In the genomic region with DNA sequence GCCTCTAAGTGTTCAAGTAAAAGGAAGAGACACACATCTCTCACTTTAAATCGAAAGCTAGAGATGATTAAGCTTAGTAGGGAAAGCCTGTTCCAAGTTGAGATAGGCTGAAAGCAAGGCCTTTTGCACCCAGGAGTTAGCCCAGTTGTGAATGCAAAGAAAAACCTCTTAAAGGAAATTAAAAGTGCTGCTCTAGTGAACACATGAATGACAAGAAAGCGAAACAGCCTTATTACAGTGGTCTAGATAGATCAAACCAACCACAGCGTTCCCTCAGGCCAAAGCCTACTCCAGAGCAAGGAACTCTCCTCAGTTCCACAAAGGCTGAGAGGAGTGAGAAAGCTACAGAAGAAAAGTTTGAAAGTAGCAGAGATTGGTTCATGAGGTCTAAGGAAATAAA, we compare ENCODE assay signal across 15 cellular contexts. TPM values are rescaled to one million over a fixed set of nuclear protein-coding genes. Genes with fewer than 3 reads are reported as not detected.
A peak's percentile ranks its signal among the peaks of the same experiment; 100 is the strongest.
DNase-seq lines count a peak whose midpoint lies in the region; ATAC-seq, FAIRE-seq and TF ChIP-seq lines count a peak whose summit lies in the region.
"Had no signal": no experiment of that assay in that cellular context is flagged by ENCODE, and none has a peak within 500 bp of the region (broad histone marks: within the 10 kb centered on the region; RNA-seq: fewer than 3 reads in every experiment).

No MANE protein-coding gene starts in this region.

- peak overlapping the region; percentile 86 for H3K4me3 Mint-ChIP-seq in activated CD8-positive, alpha-beta T cell treated with anti-CD3 and anti-CD28 coated beads for 36 hours

- H3K36me3 Mint-ChIP-seq in activated CD8-positive, alpha-beta T cell treated with anti-CD3 and anti-CD28 coated beads for 36 hours (ENCODE audit: low read depth) = peaks cover 2% of the 10 kb centered on the region

- peaks cover 2% of the 10 kb centered on the region for H3K9me3 Mint-ChIP-seq in activated CD8-positive, alpha-beta T cell treated with anti-CD3 and anti-CD28 coated beads for 36 hours

- no peaks in the 10 kb centered on the region for H4K20me1 ChIP-seq in HepG2 (ENCODE audit: insufficient read depth, low read length)

- H3K36me3 ChIP-seq in HepG2 (replicated peaks in 1 of 2; ENCODE audit: control insufficient read depth in 1 of 2, insufficient read depth in 2 of 2, low read length in 2 of 2) = no peaks in the 10 kb centered on the region; a peak in 1 of 5 replicates
- no peaks in the 10 kb centered on the region for H3K36me3 ChIP-seq in right lobe of liver
- H3K36me3 ChIP-seq in vagina = no peaks in the 10 kb centered on the region
- H3K36me3 ChIP-seq: brain microvascular endothelial cell, left lung, Peyer's patch, right atrium auricular region, tibial nerve had no signal

- H3K27me3 Mint-ChIP-seq in activated CD8-positive, alpha-beta T cell treated with anti-CD3 and anti-CD28 coated beads for 36 hours = no peaks in the 10 kb centered on the region

- WGBS in HepG2 (ENCODE audit: low lambda C conversion rate) = 88% methylated on average over 3 of the region's 3 CpGs
- WGBS in right lobe of liver (ENCODE audit: insufficient coverage, low coverage, low lambda C conversion rate, missing lambda C conversion rate) = 89% methylated on average over 3 of the region's 3 CpGs

- no peak for DNase-seq in HepG2 (ENCODE audit: low spot score)
- DNase-seq in right lobe of liver = no peak
- no peak for DNase-seq in activated CD8-positive, alpha-beta T cell treated with anti-CD3 and anti-CD28 coated beads for 36 hours
- peak; percentile 34 for DNase-seq in islet precursor cell
- no peak for DNase-seq in vagina (ENCODE audit: extremely low spot score in 2 of 2)
- no peak for DNase-seq in dedifferentiated amniotic fluid mesenchymal stem cell (ENCODE audit: extremely low spot score)
- DNase-seq in SKM-1 treated with dmso at 0.1 percent for 144 hours (lab: John Stamatoyannopoulos, UW; ENCODE audit: unreplicated experiment) = no peak
- DNase-seq: activated gamma-delta T cell had no signal

- peak overlapping the region; percentile 92; the same call in 1 of the 2 replicates for H3K4me2 ChIP-seq in HepG2 (ENCODE audit: low read depth, low read length)

- H3K4me1 Mint-ChIP-seq in activated CD8-positive, alpha-beta T cell treated with anti-CD3 and anti-CD28 coated beads for 36 hours (ENCODE audit: low read depth) = peaks cover 20% of the 10 kb centered on the region

- no peak overlapping the region for H3K27ac ChIP-seq in HepG2 (ENCODE audit: extremely low read length, insufficient read depth, low read length)
- H3K27ac ChIP-seq in right lobe of liver = no peak overlapping the region
- peak overlapping the region; percentile 88 for H3K27ac ChIP-seq in vagina
- H3K27ac ChIP-seq: GM23248 had no signal

- no peak overlapping the region for H3K9ac ChIP-seq in HepG2 (ENCODE audit: insufficient read depth, low read depth, low read length)

- ATAC-seq in HepG2 = no peak
- ATAC-seq in right lobe of liver = no peak
- no peak for ATAC-seq in activated CD8-positive, alpha-beta T cell treated with anti-CD3 and anti-CD28 coated beads for 36 hours
- ATAC-seq in HG02852 (IDR thresholded peaks at IDR 0.05; ENCODE audit: unreplicated experiment) = no peak

- H3K27ac Mint-ChIP-seq in activated CD8-positive, alpha-beta T cell treated with anti-CD3 and anti-CD28 coated beads for 36 hours = peak overlapping the region; percentile 79

- no TSS peak for BruUV-seq in HepG2 (replicated peaks; lab: Mats Ljungman, UMichigan)

- H3K9me3 ChIP-seq in HepG2 (ENCODE audit: low read length) (no peaks in the 10 kb centered on the region), right lobe of liver (no peaks in the 10 kb centered on the region), vagina (no peaks in the 10 kb centered on the region)
- H3K9me3 ChIP-seq: left lung, Peyer's patch, right atrium auricular region, tibial nerve had no signal

- FAIRE-seq in HepG2 (lab: Jason Lieb, UNC) = no peak

- no peak for TF ChIP-seq EP300 in HepG2 (IDR thresholded peaks at IDR 0.05; ENCODE audit: low read depth in 2 of 2, low read length in 2 of 2)
- TF ChIP-seq EP300 in HepG2 (CRISPR knock-in tag; IDR thresholded peaks at IDR 0.05; ENCODE audit: borderline replicate concordance) = no peak

- H3K27me3 ChIP-seq in HepG2 (ENCODE audit: control insufficient read depth in 1 of 2, insufficient read depth in 2 of 2, low read length in 2 of 2) (no peaks in the 10 kb centered on the region), right lobe of liver (no peaks in the 10 kb centered on the region), vagina (no peaks in the 10 kb centered on the region)
- H3K27me3 ChIP-seq: brain microvascular endothelial cell, Peyer's patch, right atrium auricular region, tibial nerve had no signal

- no peak for TF ChIP-seq RAD21 in HepG2 (CRISPR knock-in tag; IDR thresholded peaks at IDR 0.05)

- H3K4me3 ChIP-seq in HepG2 (replicated peaks in 1 of 3; ENCODE audit: insufficient read depth in 1 of 3, low read depth in 2 of 3, low read length in 3 of 3) (peak overlapping the region in 1 of 3 experiments; percentile 79; a peak in 1 of 6 replicates), right lobe of liver (no peak overlapping the region), vagina (no peak overlapping the region)

- intact Hi-C loops in HepG2 (cut with micrococcal nuclease; ENCODE audit: unreplicated experiment) = no loop called here
- intact Hi-C loops in right lobe of liver (cut with DNase I) = no loop called here
- intact Hi-C loops in activated CD8-positive, alpha-beta T cell treated with anti-CD3 and anti-CD28 coated beads for 36 hours (cut with micrococcal nuclease) = no loop called here
- intact Hi-C loops in vagina (cut with DNase I) = no loop called here

- peaks cover 36% of the 10 kb centered on the region for H3K4me1 ChIP-seq in HepG2 (ENCODE audit: insufficient read depth, low read length)
- H3K4me1 ChIP-seq in right lobe of liver = peaks cover 0 to 4% (median 0%) of the 10 kb centered on the region in 4 donors
- H3K4me1 ChIP-seq in vagina = peaks cover 5% of the 10 kb centered on the region
- H3K4me1 ChIP-seq: right atrium auricular region had no signal

- TF ChIP-seq CTCF in HepG2 (CRISPR knock-in tag; IDR thresholded peaks at IDR 0.05) (no peak), right lobe of liver (IDR thresholded peaks at IDR 0.05) (no peak), vagina (IDR thresholded peaks at IDR 0.05) (no peak)
- TF ChIP-seq CTCF in activated CD8-positive, alpha-beta T cell treated with anti-CD3 and anti-CD28 coated beads for 36 hours (IDR thresholded peaks at IDR 0.05) = no peak

- CTCF ChIA-PET in HepG2 (lab: Yijun Ruan, JAX; ENCODE audit: low intra/inter-chr PET ratio, low total read pairs) = interaction anchor here (1.3 to 1.8 kb wide), 2 partner anchors 31 to 167 kb away, joined by 4 to 5 read pairs; no protein-coding TSS in a partner anchor
- CTCF ChIA-PET in activated CD8-positive, alpha-beta T cell treated with anti-CD3 and anti-CD28 coated beads for 36 hours (lab: Charles Lee) = interaction anchor here (1.2 to 5.0 kb wide), 8 partner anchors 9 to 166 kb away, joined by 4 to 56 read pairs (median 18); partner anchors contain the start of gene EVA1C

- no peak overlapping the region for H2AFZ ChIP-seq in HepG2 (ENCODE audit: low read length)

- in situ Hi-C loops in HepG2 (cut with HindIII; ENCODE audit: extremely low pct_ligation_motif_present, low pct_unique_long_range_greater_than_20kb) = no loop called here

- H3K79me2 ChIP-seq in HepG2 (ENCODE audit: insufficient read depth, low read length) = no peaks in the 10 kb centered on the region

- TF ChIP-seq POLR2A in HepG2 (IDR thresholded peaks at IDR 0.05; ENCODE audit: insufficient read depth in 1 of 2, low read depth in 2 of 2, low read length in 2 of 2) (no peak), right lobe of liver (IDR thresholded peaks at IDR 0.05) (no peak), vagina (IDR thresholded peaks at IDR 0.05) (no peak)

- POLR2A ChIA-PET in HepG2 (lab: Yijun Ruan, JAX) = interaction anchor here (1.5 to 1.7 kb wide), 2 partner anchors 10 to 23 kb away, joined by 6 to 7 read pairs; no protein-coding TSS in a partner anchor
- POLR2A ChIA-PET in activated CD8-positive, alpha-beta T cell treated with anti-CD3 and anti-CD28 coated beads for 36 hours (lab: Charles Lee) = interaction anchor here (3.1 kb wide), 1 partner anchor 178 kb away, joined by 9 read pairs; the partner anchor contains the start of gene URB1

RNA-seq across cellular contexts. Expression of gene TCP10L, which starts 14.9 kb away (rescaled TPM):
- total RNA-seq in HepG2 (2016; rRNA removed; fragmentation: Illumina TruSeq; extraction: Trizol) = 2.4 and 2.8 TPM in 2 replicates
- 3.3 and 3.5 TPM in 2 replicates for total RNA-seq in HepG2 (2016; cell fraction: cytosol; rRNA removed; fragmentation: Illumina TruSeq; extraction: Trizol; ENCODE audit: low read depth)
- total RNA-seq in HepG2 (2016; cell fraction: insoluble cytoplasmic fraction; rRNA removed; fragmentation: Illumina TruSeq; extraction: Trizol) = 2.7 and 2.9 TPM in 2 replicates
- total RNA-seq in HepG2 (2016; cell fraction: membrane; rRNA removed; fragmentation: Illumina TruSeq; extraction: Trizol) = 4.2 and 4.4 TPM in 2 replicates
- total RNA-seq in HepG2 (2016; cell fraction: nucleus; rRNA removed; fragmentation: Illumina TruSeq; extraction: Trizol) = 1.8 and 1.9 TPM in 2 replicates
- 0.90 and 1.0 TPM in 2 replicates for polyA plus RNA-seq in HepG2 (2011; rRNA removed)
- 0.62 and 0.91 TPM in 2 replicates for polyA plus RNA-seq in HepG2 (2011; cell fraction: cytosol; rRNA removed)
- 0.42 and 0.76 TPM in 2 replicates for polyA plus RNA-seq in HepG2 (2011; cell fraction: nucleus; rRNA removed)
- polyA plus RNA-seq in HepG2 (2012) = 0.75 and 2.0 TPM in 2 replicates
- polyA plus RNA-seq in HepG2 (2016; cell fraction: cytosol; fragmentation: Illumina TruSeq; extraction: Trizol; ENCODE audit: low read depth) = 4.4 and 6.0 TPM in 2 replicates
- polyA plus RNA-seq in HepG2 (2016; cell fraction: insoluble cytoplasmic fraction; fragmentation: Illumina TruSeq; extraction: Trizol; ENCODE audit: low read depth) = 2.8 and 3.2 TPM in 2 replicates
- 3.1 and 4.8 TPM in 2 replicates for polyA plus RNA-seq in HepG2 (2016; cell fraction: membrane; fragmentation: Illumina TruSeq; extraction: Trizol; ENCODE audit: low read depth)
- 1.5 and 2.0 TPM in 2 replicates for polyA plus RNA-seq in HepG2 (2016; cell fraction: nucleus; fragmentation: Illumina TruSeq; extraction: Trizol; ENCODE audit: insufficient read depth, low read depth)
- 0.49 TPM in 1 of 2 replicates, not detected in the other for polyA minus RNA-seq in HepG2 (2011; rRNA and poly(A)+ RNA removed; ENCODE audit: low replicate concordance)
- not detected in 2 replicates for polyA minus RNA-seq in HepG2 (2011; cell fraction: cytosol; rRNA and poly(A)+ RNA removed)
- polyA minus RNA-seq in HepG2 (2011; cell fraction: nucleus; rRNA and poly(A)+ RNA removed) = 0.13 TPM in 1 of 2 replicates, not detected in the other
- 1 to 10 TPM; 1.5 to 7.1 (median 3.8) TPM for total RNA-seq in right lobe of liver
- total RNA-seq in activated CD8-positive, alpha-beta T cell treated with anti-CD3 and anti-CD28 coated beads for 36 hours = under 1 TPM; 0.31 to 0.63 TPM
- total RNA-seq in vagina = not detected
- polyA plus RNA-seq: GM23248 had no signal

RNA-seq across cellular contexts. Expression of gene CFAP298, which starts 41.7 kb away (rescaled TPM):
- 62.2 and 67.5 TPM in 2 replicates for total RNA-seq in HepG2 (2016; rRNA removed; fragmentation: Illumina TruSeq; extraction: Trizol)
- total RNA-seq in HepG2 (2016; cell fraction: cytosol; rRNA removed; fragmentation: Illumina TruSeq; extraction: Trizol; ENCODE audit: low read depth) = 8.3 and 10.1 TPM in 2 replicates
- total RNA-seq in HepG2 (2016; cell fraction: insoluble cytoplasmic fraction; rRNA removed; fragmentation: Illumina TruSeq; extraction: Trizol) = 63.4 and 69.3 TPM in 2 replicates
- total RNA-seq in HepG2 (2016; cell fraction: membrane; rRNA removed; fragmentation: Illumina TruSeq; extraction: Trizol) = 15.3 and 17.5 TPM in 2 replicates
- 27.5 and 31.3 TPM in 2 replicates for total RNA-seq in HepG2 (2016; cell fraction: nucleus; rRNA removed; fragmentation: Illumina TruSeq; extraction: Trizol)
- 19.6 and 21.2 TPM in 2 replicates for polyA plus RNA-seq in HepG2 (2011; rRNA removed)
- 17.9 and 20.0 TPM in 2 replicates for polyA plus RNA-seq in HepG2 (2011; cell fraction: cytosol; rRNA removed)
- polyA plus RNA-seq in HepG2 (2011; cell fraction: nucleus; rRNA removed) = 36.7 and 41.1 TPM in 2 replicates
- polyA plus RNA-seq in HepG2 (2012) = 26.6 and 34.3 TPM in 2 replicates
- 5.4 and 6.3 TPM in 2 replicates for polyA plus RNA-seq in HepG2 (2016; cell fraction: cytosol; fragmentation: Illumina TruSeq; extraction: Trizol; ENCODE audit: low read depth)
- 66.1 and 75.8 TPM in 2 replicates for polyA plus RNA-seq in HepG2 (2016; cell fraction: insoluble cytoplasmic fraction; fragmentation: Illumina TruSeq; extraction: Trizol; ENCODE audit: low read depth)
- 8.8 and 10.3 TPM in 2 replicates for polyA plus RNA-seq in HepG2 (2016; cell fraction: membrane; fragmentation: Illumina TruSeq; extraction: Trizol; ENCODE audit: low read depth)
- polyA plus RNA-seq in HepG2 (2016; cell fraction: nucleus; fragmentation: Illumina TruSeq; extraction: Trizol; ENCODE audit: insufficient read depth, low read depth) = 55.9 and 56.8 TPM in 2 replicates
- polyA minus RNA-seq in HepG2 (2011; rRNA and poly(A)+ RNA removed; ENCODE audit: low replicate concordance) = 8.7 and 11.6 TPM in 2 replicates
- 10.5 and 11.8 TPM in 2 replicates for polyA minus RNA-seq in HepG2 (2011; cell fraction: cytosol; rRNA and poly(A)+ RNA removed)
- polyA minus RNA-seq in HepG2 (2011; cell fraction: nucleus; rRNA and poly(A)+ RNA removed) = 13.8 and 14.3 TPM in 2 replicates
- 10 to 100 TPM in 5 of 6 experiments, 1 to 10 TPM in 1; 8.6 to 15.3 (median 11.6) TPM for total RNA-seq in right lobe of liver
- total RNA-seq in activated CD8-positive, alpha-beta T cell treated with anti-CD3 and anti-CD28 coated beads for 36 hours = 10 to 100 TPM; 36.2 to 39.5 TPM
- total RNA-seq in vagina = 22.1 TPM
